ENCODE assay signal across 29 cellular contexts in the genomic region with DNA sequence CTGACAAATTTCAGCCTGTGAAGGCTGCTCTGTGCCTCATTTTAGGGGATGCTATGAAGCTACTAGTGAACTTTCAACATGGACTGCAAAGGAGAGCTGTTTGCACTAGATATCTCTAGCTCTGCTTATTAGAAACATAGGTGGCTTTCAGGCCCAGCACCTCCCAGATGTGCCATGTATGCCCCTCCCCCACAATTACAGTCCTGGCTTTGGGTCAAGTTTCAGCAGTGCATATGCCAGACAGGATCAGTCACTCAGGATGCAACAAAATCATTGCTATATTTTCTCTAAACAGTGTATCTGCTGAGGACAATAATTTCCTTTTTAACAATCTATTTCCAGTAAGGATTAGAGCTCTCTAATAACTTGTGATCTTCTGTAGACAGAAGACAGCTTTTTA.
DNase-seq lines count a peak whose midpoint lies in the region; ATAC-seq lines count a peak whose summit lies in the region.
"Had no signal": no experiment of that assay in that cellular context is flagged by ENCODE, and none has a peak within 500 bp of the region (broad histone marks: within the 10 kb centered on the region; RNA-seq: fewer than 3 reads in every experiment).

No MANE protein-coding gene starts in this region.

- DNase-seq in DMS 273 (lab: John Stamatoyannopoulos, UW; ENCODE audit: unreplicated experiment) = peak; percentile 63
- DNase-seq in NCI-H1105 treated with DMSO at 0.1 percent for 48 hours (lab: John Stamatoyannopoulos, UW) = peak; percentile 27
- DNase-seq in NCI-H82 treated with DMSO at 0.1 percent for 48 hours (lab: John Stamatoyannopoulos, UW; ENCODE audit: unreplicated experiment) = peak; percentile 56
- DNase-seq in iPS-NIHi11 (ENCODE audit: low spot score) = peak; percentile 29
- no peak for DNase-seq in Right ventricle myocardium superior
- DNase-seq in NCI-H345 (lab: John Stamatoyannopoulos, UW) = no peak
- DNase-seq: activated CD4-positive, alpha-beta T cell treated with anti-CD3 and anti-CD28 coated beads for 4 hours; activated CD8-positive, alpha-beta T cell treated with anti-CD3 and anti-CD28 coated beads, Interleukin-2, amount 10 ng/mL, durations not matched to agents 7 days and 5 days; activated naive CD4-positive, alpha-beta T cell treated with anti-CD3 and anti-CD28 coated beads, Interleukin-2, amount 50 U/mL, for 16 hours; activated T-cell treated with anti-CD3 and anti-CD28 coated beads for 4 hours; amniotic stem cell; cerebellar nuclear complex; DND-41; foreskin fibroblast; heart right ventricle; IMR-90; kidney glomerular epithelial cell; lower lobe of right lung; mucosa of descending colon; NCI-H187; NCI-H446; PC-9; sigmoid colon; stimulated activated CD4-positive, alpha-beta T cell treated with anti-CD3 and anti-CD28 coated beads, Interleukin-12 subunit alpha, Interleukin-12 subunit beta, amount 100 ng/mL, for 4 hours; stimulated activated CD4-positive, alpha-beta T cell treated with anti-CD3 and anti-CD28 coated beads, Interleukin-2, amount 100 ng/mL, for 48 hours; stomach had no signal

- intact Hi-C loops in Right ventricle myocardium superior (cut with DNase I) = no loop called here

- ATAC-seq in GM19324 (IDR thresholded peaks at IDR 0.05; ENCODE audit: low FRiP score, unreplicated experiment) (no peak), Right ventricle myocardium superior (ENCODE audit: poor library complexity) (no peak)
- ATAC-seq: activated CD8-positive, alpha-beta T cell treated with anti-CD3 and anti-CD28 coated beads, Interleukin-2, amount 10 ng/mL, durations not matched to agents 7 days and 5 days; heart right ventricle; lower lobe of right lung; mucosa of descending colon; natural killer cell treated with Interleukin-12 subunit alpha and Interleukin-12 subunit beta and Interleukin-15 and Interleukin-18, amount 100 ng/mL, for 72 hours; Right ventricle myocardium inferior had no signal

Comparison
In these comparisons a context has a peak if more than half of its experiments do, and no peak if none do; other contexts are left out.
1. DNase-seq: peak in DMS 273 (single experiment), NCI-H1105 treated with DMSO at 0.1 percent for 48 hours (single experiment), NCI-H82 treated with DMSO at 0.1 percent for 48 hours (single experiment) and iPS-NIHi11 (single experiment); none in Right ventricle myocardium superior (single experiment) and NCI-H345 (single experiment).